ENCODE assay signal across 8 cellular contexts in the genomic region with DNA sequence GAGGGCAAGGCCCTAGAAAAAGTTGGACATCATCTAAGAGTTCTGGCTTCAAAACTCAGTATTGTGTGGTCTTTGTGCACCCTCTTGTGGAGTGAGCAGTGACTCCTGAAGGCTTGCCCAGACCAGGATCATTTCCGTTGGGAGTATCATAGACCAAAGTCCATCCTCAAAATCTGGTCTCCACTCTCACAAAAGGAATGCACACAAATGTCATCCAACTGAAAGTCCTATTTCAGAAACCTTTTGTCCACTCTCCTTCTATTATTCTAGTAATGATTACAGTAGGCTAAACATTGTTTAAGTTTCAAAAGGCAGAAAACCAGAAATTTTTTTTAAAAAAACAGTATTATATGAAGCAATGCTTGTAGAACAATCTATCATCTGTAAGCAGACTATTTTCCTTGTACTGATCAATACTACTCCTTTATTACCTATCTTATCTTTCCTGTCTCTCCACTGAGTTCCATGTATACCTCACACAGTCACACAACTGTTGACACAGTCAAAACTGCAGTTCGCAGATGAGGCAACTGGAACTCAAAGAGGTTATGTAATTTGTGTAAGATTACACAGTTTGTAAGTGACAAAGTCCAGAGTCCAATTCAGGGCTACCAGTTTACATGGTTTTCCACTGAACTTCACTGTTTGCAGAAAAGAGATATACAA. TPM values are rescaled to one million over a fixed set of nuclear protein-coding genes. Genes with fewer than 3 reads are reported as not detected.
DNase-seq lines count a peak whose midpoint lies in the region; ATAC-seq and TF ChIP-seq lines count a peak whose summit lies in the region.

No MANE protein-coding gene starts in this region.

- peaks cover 9% of the 10 kb centered on the region for H3K4me1 Mint-ChIP-seq in Calu3 (ENCODE audit: low read depth, unreplicated experiment)
- no peaks in the 10 kb centered on the region for H3K4me1 Mint-ChIP-seq in activated T-helper 2 cell treated with anti-CD3 and anti-CD28 coated beads, Interferon-gamma antibody, Interleukin-2, Interleukin-4, amounts not matched to agents 10 μg/mL and 5 μg/mL and 100 μg/mL, durations not matched to agents 14 hours and 24 hours and 36 hours (ENCODE audit: low read depth)

- BruUV-seq in Calu3 (replicated peaks; lab: Mats Ljungman, UMichigan) = no TSS peak

- CTCF ChIA-PET in Calu3 (lab: Charles Lee) = interaction anchor here (0.8 kb wide), 1 partner anchor 231 kb away, joined by 3 read pairs; no protein-coding TSS in a partner anchor

- peak; percentile 52 for TF ChIP-seq CTCF in Calu3 (IDR thresholded peaks at IDR 0.05; ENCODE audit: unreplicated experiment)
- no peak for TF ChIP-seq CTCF in omental fat pad (IDR thresholded peaks at IDR 0.05)

- no peak overlapping the region for H3K27ac Mint-ChIP-seq in Calu3 (ENCODE audit: unreplicated experiment)
- H3K27ac Mint-ChIP-seq in activated T-helper 2 cell treated with anti-CD3 and anti-CD28 coated beads, Interferon-gamma antibody, Interleukin-2, Interleukin-4, amounts not matched to agents 10 μg/mL and 5 μg/mL and 100 μg/mL, durations not matched to agents 14 hours and 24 hours and 36 hours = no peak overlapping the region

- H3K4me3 Mint-ChIP-seq in Calu3 (ENCODE audit: low read depth, unreplicated experiment) = no peak overlapping the region
- no peak overlapping the region for H3K4me3 Mint-ChIP-seq in activated T-helper 2 cell treated with anti-CD3 and anti-CD28 coated beads, Interferon-gamma antibody, Interleukin-2, Interleukin-4, amounts not matched to agents 10 μg/mL and 5 μg/mL and 100 μg/mL, durations not matched to agents 14 hours and 24 hours and 36 hours (ENCODE audit: low read depth)

- intact Hi-C loops in Calu3 (cut with micrococcal nuclease; ENCODE audit: unreplicated experiment) = loop anchor here (2.0 to 5.0 kb wide), 4 partner anchors 231 to 586 kb away; no protein-coding TSS in a partner anchor
- intact Hi-C loops in activated T-helper 2 cell treated with anti-CD3 and anti-CD28 coated beads, Interferon-gamma antibody, Interleukin-2, Interleukin-4, amounts not matched to agents 10 μg/mL and 5 μg/mL and 100 μg/mL, durations not matched to agents 14 hours and 24 hours and 36 hours (cut with micrococcal nuclease) = no loop called here

- no peaks in the 10 kb centered on the region for H3K36me3 Mint-ChIP-seq in Calu3 (ENCODE audit: insufficient read depth, unreplicated experiment)
- H3K36me3 Mint-ChIP-seq in activated T-helper 2 cell treated with anti-CD3 and anti-CD28 coated beads, Interferon-gamma antibody, Interleukin-2, Interleukin-4, amounts not matched to agents 10 μg/mL and 5 μg/mL and 100 μg/mL, durations not matched to agents 14 hours and 24 hours and 36 hours (ENCODE audit: low read depth) = no peaks in the 10 kb centered on the region

- ATAC-seq in omental fat pad (ENCODE audit: low FRiP score) (no peak), GM19463 (IDR thresholded peaks at IDR 0.05; ENCODE audit: unreplicated experiment) (no peak)

- DNase-seq in Calu3 = peak; percentile 59
- peak; percentile 28 for DNase-seq in HuH-7.5 (ENCODE audit: low spot score)
- DNase-seq in SHP77 (lab: John Stamatoyannopoulos, UW) = peak; percentile 66 to 70
- DNase-seq in globus pallidus (ENCODE audit: low spot score) = peak; percentile 59
- peak; percentile 68 for DNase-seq in retina
- DNase-seq in activated T-helper 2 cell treated with anti-CD3 and anti-CD28 coated beads, Interferon-gamma antibody, Interleukin-2, Interleukin-4, amounts not matched to agents 10 μg/mL and 5 μg/mL and 100 μg/mL, durations not matched to agents 14 hours and 24 hours and 36 hours (ENCODE audit: low spot score) = no peak
- DNase-seq in omental fat pad (ENCODE audit: low spot score) = no peak

- no peaks in the 10 kb centered on the region for H3K27me3 Mint-ChIP-seq in Calu3 (ENCODE audit: unreplicated experiment)
- H3K27me3 Mint-ChIP-seq in activated T-helper 2 cell treated with anti-CD3 and anti-CD28 coated beads, Interferon-gamma antibody, Interleukin-2, Interleukin-4, amounts not matched to agents 10 μg/mL and 5 μg/mL and 100 μg/mL, durations not matched to agents 14 hours and 24 hours and 36 hours (ENCODE audit: low read depth) = peaks cover 4% of the 10 kb centered on the region

- H3K9me3 Mint-ChIP-seq in Calu3 (ENCODE audit: low read depth, unreplicated experiment) = no peaks in the 10 kb centered on the region
- no peaks in the 10 kb centered on the region for H3K9me3 Mint-ChIP-seq in activated T-helper 2 cell treated with anti-CD3 and anti-CD28 coated beads, Interferon-gamma antibody, Interleukin-2, Interleukin-4, amounts not matched to agents 10 μg/mL and 5 μg/mL and 100 μg/mL, durations not matched to agents 14 hours and 24 hours and 36 hours

RNA-seq across cellular contexts. Expression of a gene that starts 41.4 kb away (rescaled TPM):
- total RNA-seq in Calu3 (2022) = 56.1 and 56.6 TPM in 2 replicates
- total RNA-seq in activated T-helper 2 cell treated with anti-CD3 and anti-CD28 coated beads, Interferon-gamma antibody, Interleukin-2, Interleukin-4, amounts not matched to agents 10 μg/mL and 5 μg/mL and 100 μg/mL, durations not matched to agents 14 hours and 24 hours and 36 hours = 67.0 and 69.7 TPM in 2 replicates
- total RNA-seq in omental fat pad = 10 to 100 TPM; 17.8 to 23.3 (median 20.8) TPM

Comparison
In these comparisons a context has a peak if more than half of its experiments do, and no peak if none do; other contexts are left out.
1. DNase-seq: peak in Calu3 (single experiment), HuH-7.5 (single experiment), SHP77 (2 of 2), globus pallidus (single experiment) and retina (single experiment); none in activated T-helper 2 cell treated with anti-CD3 and anti-CD28 coated beads, Interferon-gamma antibody, Interleukin-2, Interleukin-4, amounts not matched to agents 10 μg/mL and 5 μg/mL and 100 μg/mL, durations not matched to agents 14 hours and 24 hours and 36 hours (single experiment) and omental fat pad (single experiment).